Comparison of ENCODE assay signal across 1 cellular context in the genomic region with DNA sequence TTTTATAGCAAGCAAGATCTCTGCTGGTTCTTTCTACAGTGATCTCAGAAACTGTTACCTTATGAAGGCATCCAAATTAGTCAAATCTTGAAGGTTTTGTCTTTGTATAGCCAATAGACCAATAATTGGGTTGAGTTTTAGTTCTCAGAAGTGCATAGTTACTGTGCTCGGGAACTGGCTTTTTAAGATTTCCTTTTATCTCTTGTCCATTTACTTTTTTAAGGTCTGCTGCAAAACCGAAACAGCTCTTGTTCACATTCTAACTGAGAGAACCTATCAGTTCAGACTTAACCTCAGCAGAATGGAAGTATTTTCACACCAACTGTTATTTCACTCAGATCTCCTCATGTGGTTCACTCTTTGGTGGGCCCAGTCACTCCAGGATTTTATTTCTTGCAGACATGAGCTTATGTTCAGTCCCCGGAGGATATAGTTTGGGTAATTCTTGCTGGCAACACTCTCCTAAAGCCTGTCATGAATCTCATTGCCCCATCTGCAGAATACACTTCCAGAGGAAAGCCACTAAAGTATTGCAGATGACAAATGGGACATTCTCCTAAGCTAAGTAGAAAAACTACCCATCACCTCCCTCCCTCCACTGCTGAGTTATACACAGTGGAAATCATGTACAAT.
TF ChIP-seq lines count a peak whose summit lies in the region.

No MANE protein-coding gene starts in this region.

TF ChIP-seq in H1, 55 proteins besides CTCF, POLR2A, EP300 and RAD21:
- TF ChIP-seq TAF1 (IDR thresholded peaks at IDR 0.05; ENCODE audit: low read depth, low read length), result no peak
- TF ChIP-seq SIX5 (IDR thresholded peaks at IDR 0.05; ENCODE audit: low read depth, low read length), result no peak
- TF ChIP-seq YY1 (IDR thresholded peaks at IDR 0.05; ENCODE audit: low read depth, low read length), result no peak
- no peak for TF ChIP-seq SIN3A (conservative IDR thresholded peaks at IDR 0.05 in 1 of 2, IDR thresholded peaks at IDR 0.05 in 1 of 2; ENCODE audit: low read depth in 1 of 2, low read length in 2 of 2)
- no peak for TF ChIP-seq GABPA (IDR thresholded peaks at IDR 0.05; ENCODE audit: borderline replicate concordance, insufficient read depth, low read length)
- TF ChIP-seq BACH1 (IDR thresholded peaks at IDR 0.05; ENCODE audit: low read length), result no peak
- TF ChIP-seq JUN (IDR thresholded peaks at IDR 0.05; ENCODE audit: low read depth, low read length), result no peak
- TF ChIP-seq NRF1 (IDR thresholded peaks at IDR 0.05; ENCODE audit: low read depth, low read length), result no peak
- no peak for TF ChIP-seq HDAC2 (IDR thresholded peaks at IDR 0.05; ENCODE audit: borderline replicate concordance in 1 of 2, low read depth in 2 of 2, low read length in 2 of 2)
- no peak for TF ChIP-seq TEAD4 (IDR thresholded peaks at IDR 0.05; ENCODE audit: low read depth, low read length)
- no peak for TF ChIP-seq PHF8 (conservative IDR thresholded peaks at IDR 0.05; ENCODE audit: low read depth, low read length)
- TF ChIP-seq MAFK (IDR thresholded peaks at IDR 0.05; ENCODE audit: low read depth, low read length), result no peak
- no peak for TF ChIP-seq SIRT6 (IDR thresholded peaks at IDR 0.05; ENCODE audit: low read length)
- no peak for TF ChIP-seq SP2 (IDR thresholded peaks at IDR 0.05; ENCODE audit: low read length)
- TF ChIP-seq CHD2 (IDR thresholded peaks at IDR 0.05; ENCODE audit: low read length), result no peak
- TF ChIP-seq EZH2 (IDR thresholded peaks at IDR 0.05; ENCODE audit: low read depth, low read length, severe bottlenecking), result no peak
- TF ChIP-seq GTF2F1 (IDR thresholded peaks at IDR 0.05; ENCODE audit: borderline replicate concordance, low read depth, low read length), result no peak
- TF ChIP-seq MAX (IDR thresholded peaks at IDR 0.05), result no peak
- TF ChIP-seq KDM1A (IDR thresholded peaks at IDR 0.05; ENCODE audit: borderline replicate concordance, low read length), result no peak
